In genomic region chr3:39210078-39210477, GRCh38 we compare ENCODE assay signal across 27 cellular contexts. TPM values are rescaled to one million over a fixed set of nuclear protein-coding genes. Genes with fewer than 3 reads are reported as not detected.
DNase-seq lines count a peak whose midpoint lies in the region; ATAC-seq, FAIRE-seq and TF ChIP-seq lines count a peak whose summit lies in the region.
"Had no signal": no experiment of that assay in that cellular context is flagged by ENCODE, and none has a peak within 500 bp of the region (broad histone marks: within the 10 kb centered on the region; RNA-seq: fewer than 3 reads in every experiment).

No MANE protein-coding gene starts in this region.

- H4K20me1 ChIP-seq in OCI-LY3 (ENCODE audit: insufficient read depth, low read length), result no peaks in the 10 kb centered on the region

- H3K9me3 ChIP-seq in OCI-LY3 (ENCODE audit: insufficient read depth, low read length) (peaks cover 3% of the 10 kb centered on the region; the same call in 1 of the 2 replicates), thymus (ENCODE audit: control insufficient read depth) (no peaks in the 10 kb centered on the region), left ventricle myocardium inferior (replicated peaks) (no peaks in the 10 kb centered on the region)
- H3K9me3 ChIP-seq: SJCRH30 had no signal

- no peaks in the 10 kb centered on the region for H3K9me3 Mint-ChIP-seq in immature natural killer cell
- H3K9me3 Mint-ChIP-seq: HFFc6 had no signal

- no peak for TF ChIP-seq POLR2A in GM12892 (IDR thresholded peaks at IDR 0.05; ENCODE audit: low read depth, low read length)

- H3K36me3 Mint-ChIP-seq in immature natural killer cell, result peaks cover 0 to 9% (median 6%) of the 10 kb centered on the region in 3 donors
- H3K36me3 Mint-ChIP-seq: CD8-positive, alpha-beta memory T cell had no signal

- H3K27me3 Mint-ChIP-seq in immature natural killer cell (ENCODE audit: low read depth in 3 of 3), result peaks cover 0 to 6% (median 3%) of the 10 kb centered on the region in 3 donors

- H3K4me3 Mint-ChIP-seq in immature natural killer cell, result peak overlapping the region; percentile 20 to 76 (median 49)
- H3K4me3 Mint-ChIP-seq: CD8-positive, alpha-beta memory T cell; GM23338; HFFc6 had no signal

- WGBS in thymus, result 38% methylated on average over 3 of the region's 3 CpGs

- H3K9ac ChIP-seq in OCI-LY3 (ENCODE audit: low read length), result no peak overlapping the region

- peaks cover 3% of the 10 kb centered on the region; the same call in 1 of the 2 replicates for H3K27me3 ChIP-seq in OCI-LY3 (ENCODE audit: low read depth, low read length)
- no peaks in the 10 kb centered on the region for H3K27me3 ChIP-seq in thymus (ENCODE audit: control insufficient read depth, insufficient read depth)
- no peaks in the 10 kb centered on the region for H3K27me3 ChIP-seq in left ventricle myocardium inferior (ENCODE audit: low read depth)
- H3K27me3 ChIP-seq: SJCRH30 had no signal

- H2AFZ ChIP-seq in OCI-LY3 (ENCODE audit: low read depth, low read length), result no peak overlapping the region
- H2AFZ ChIP-seq: GM23338 had no signal

- FAIRE-seq in GM12892 (lab: Jason Lieb, UNC), result peak; percentile 77
- FAIRE-seq: A549, GM18507, RCC 7860 had no signal

- H3K27ac ChIP-seq in OCI-LY3 (ENCODE audit: low read length) (peak overlapping the region; percentile 41), thymus (ENCODE audit: low read depth) (peak overlapping the region; percentile 46), left ventricle myocardium inferior (replicated peaks) (no peak overlapping the region)
- H3K27ac ChIP-seq: A549, SJCRH30 had no signal

- ATAC-seq in GM18868 (IDR thresholded peaks at IDR 0.05; ENCODE audit: unreplicated experiment), result no peak
- ATAC-seq: A549, GM23338, SK-N-SH treated with all-trans-retinoic acid at 6 μM for 48 hours had no signal

- H3K4me3 ChIP-seq in OCI-LY3 (ENCODE audit: low read length) (peak overlapping the region; percentile 9; the same call in 1 of the 2 replicates), thymus (ENCODE audit: low read length) (no peak overlapping the region), left ventricle myocardium inferior (no peak overlapping the region)
- H3K4me3 ChIP-seq: A549, GM23338, HAP-1, SJCRH30 had no signal

- no peaks in the 10 kb centered on the region for H3K79me2 ChIP-seq in OCI-LY3 (ENCODE audit: low read length)

- peaks cover 51% of the 10 kb centered on the region for H3K4me1 ChIP-seq in OCI-LY3 (ENCODE audit: low read length)
- H3K4me1 ChIP-seq in thymus (ENCODE audit: control insufficient read depth, insufficient read depth, low read length), result peaks cover 31% of the 10 kb centered on the region
- peaks cover 9% of the 10 kb centered on the region for H3K4me1 ChIP-seq in left ventricle myocardium inferior
- H3K4me1 ChIP-seq: A549, SJCRH30 had no signal

- TF ChIP-seq CTCF in OCI-LY3 (IDR thresholded peaks at IDR 0.05; ENCODE audit: low read depth, low read length) (no peak), left ventricle myocardium inferior (IDR thresholded peaks at IDR 0.05; ENCODE audit: borderline replicate concordance) (no peak)

- DNase-seq in GM12892 (ENCODE audit: insufficient read length) (no peak), immature natural killer cell (no peak), left ventricle myocardium inferior (no peak), hepatic stellate cell (ENCODE audit: low spot score) (no peak)
- DNase-seq: C1 segment of cervical spinal cord; CD8-positive, alpha-beta memory T cell; DMS 273 treated with DMSO at 0.1 percent for 48 hours; DMS79 treated with DMSO at 0.1 percent for 48 hours; GF-D8; HFFc6; IMR-90; KG1; MM.1S; NCI-H2029 treated with DMSO at 0.1 percent for 48 hours; NCI-H2227 treated with DMSO at 0.1 percent for 48 hours; NCI-H526 treated with DMSO at 0.1 percent for 48 hours; SJCRH30 had no signal

- intact Hi-C loops in left ventricle myocardium inferior (cut with micrococcal nuclease), result no loop called here

- peak overlapping the region; percentile 50 for H3K4me2 ChIP-seq in OCI-LY3 (ENCODE audit: low read length)
- H3K4me2 ChIP-seq: A549 had no signal

- H3K36me3 ChIP-seq in OCI-LY3 (replicated peaks; ENCODE audit: low read depth, low read length), result no peaks in the 10 kb centered on the region
- H3K36me3 ChIP-seq in thymus (ENCODE audit: control insufficient read depth, insufficient read depth), result no peaks in the 10 kb centered on the region
- H3K36me3 ChIP-seq in left ventricle myocardium inferior, result no peaks in the 10 kb centered on the region
- H3K36me3 ChIP-seq: HAP-1, SJCRH30 had no signal

- H3K4me1 Mint-ChIP-seq in immature natural killer cell, result peaks cover 57 to 67% of the 10 kb centered on the region in 2 donors

- H3K27ac Mint-ChIP-seq in immature natural killer cell, result peak overlapping the region; percentile 82 to 91 (median 89)
- H3K27ac Mint-ChIP-seq: GM23338, HFFc6 had no signal

RNA-seq across cellular contexts. Expression of gene XIRP1, which starts 17.7 kb away (rescaled TPM):
- 0.89 TPM for polyA plus RNA-seq in GM12892 (2012; ENCODE audit: missing spikeins)
- under 1 TPM in 2 of 3 donors, not detected in 1; 0.03 to 0.27 TPM for polyA plus RNA-seq in immature natural killer cell
- polyA plus RNA-seq in thymus, result 1.1 TPM
- 386 TPM for total RNA-seq in left ventricle myocardium inferior
- total RNA-seq: GM23338, HFFc6, NCI-H460 had no signal
- polyA plus RNA-seq: A549; CD8-positive, alpha-beta memory T cell; GM23338 had no signal

RNA-seq across cellular contexts. Expression of gene CSRNP1, which starts 56.7 kb away (rescaled TPM):
- polyA plus RNA-seq in GM12892 (2012; ENCODE audit: missing spikeins), result 14.0 TPM
- 10 to 100 TPM; 42.1 to 46.6 (median 43.4) TPM for polyA plus RNA-seq in immature natural killer cell
- polyA plus RNA-seq in thymus, result 26.1 TPM
- total RNA-seq in left ventricle myocardium inferior, result 12.1 TPM
